Comparison of ENCODE assay signal across 13 cellular contexts in the genomic region with DNA sequence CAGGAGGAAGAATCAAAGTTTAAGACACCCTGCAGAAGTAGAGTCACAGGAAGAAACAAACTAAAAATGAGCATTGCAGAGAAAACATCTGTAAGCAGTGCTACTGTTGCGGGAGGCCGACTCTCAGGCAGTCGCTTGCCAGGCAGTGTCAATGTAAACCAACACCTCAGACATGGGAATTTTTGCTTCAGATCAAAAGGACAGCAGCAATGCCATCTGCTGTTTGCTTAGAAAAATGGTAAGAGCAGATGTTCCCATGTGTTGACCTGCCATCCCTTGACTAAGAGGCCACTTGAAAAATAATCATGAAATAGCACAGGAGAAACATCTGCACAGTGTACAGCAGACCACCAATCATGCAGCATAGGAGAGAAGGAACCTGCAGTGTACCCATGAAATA.
DNase-seq lines count a peak whose midpoint lies in the region; ATAC-seq, FAIRE-seq and TF ChIP-seq lines count a peak whose summit lies in the region.
"Had no signal": no experiment of that assay in that cellular context is flagged by ENCODE, and none has a peak within 500 bp of the region (broad histone marks: within the 10 kb centered on the region; RNA-seq: fewer than 3 reads in every experiment).

No MANE protein-coding gene starts in this region.

- H3K27me3 ChIP-seq in Caco-2 (replicated peaks; ENCODE audit: control insufficient read depth, insufficient read depth, low read length) = no peaks in the 10 kb centered on the region
- H3K27me3 ChIP-seq in bronchial epithelial cell (ENCODE audit: control insufficient read depth, insufficient read depth, low read length) = no peaks in the 10 kb centered on the region
- H3K27me3 ChIP-seq: BLaER1 treated with 17β-estradiol and CSF1 and Interleukin-3, amounts not matched to agents 10 nM and 100 nM; neural progenitor cell had no signal

- no peak overlapping the region for H3K4me3 Mint-ChIP-seq in Caco-2 (ENCODE audit: unreplicated experiment)
- no peak overlapping the region for H3K4me3 Mint-ChIP-seq in stimulated activated memory B cell treated with anti-CD40 and anti-IgM and Interleukin-4, amounts not matched to agents 10 μg/mL and 1 μg/mL and 100 μg/mL, for 72 hours
- H3K4me3 Mint-ChIP-seq: neural progenitor cell; stimulated activated effector memory CD8-positive, alpha-beta T cell treated with anti-CD3 and anti-CD28 coated beads, Interleukin-12 subunit alpha, Interleukin-12 subunit beta, amount 100 ng/mL, for 72 hours had no signal

- FAIRE-seq in bronchial epithelial cell (lab: Jason Lieb, UNC) = no peak
- FAIRE-seq: endothelial cell of umbilical vein, TTC549 had no signal

- intact Hi-C loops in Caco-2 (cut with micrococcal nuclease; ENCODE audit: unreplicated experiment) = no loop called here

- H3K36me3 ChIP-seq in Caco-2 (ENCODE audit: control insufficient read depth, insufficient read depth, low read length) (no peaks in the 10 kb centered on the region), bronchial epithelial cell (ENCODE audit: control insufficient read depth, insufficient read depth, low read length) (no peaks in the 10 kb centered on the region)
- H3K36me3 ChIP-seq: BLaER1 treated with 17β-estradiol and CSF1 and Interleukin-3, amounts not matched to agents 10 nM and 100 nM; neural progenitor cell had no signal

- H3K9me3 ChIP-seq in Caco-2 = 0 out of 2 replicates have a peak, but pooled peaks cover 1% of the 10 kb centered on the region
- H3K9me3 ChIP-seq: BLaER1 treated with 17β-estradiol and CSF1 and Interleukin-3, amounts not matched to agents 10 nM and 100 nM had no signal

- no peak for ATAC-seq in HG03108 (IDR thresholded peaks at IDR 0.05; ENCODE audit: unreplicated experiment)
- no peak for ATAC-seq in GM21528 (IDR thresholded peaks at IDR 0.05; ENCODE audit: low FRiP score, unreplicated experiment)
- no peak for ATAC-seq in stimulated activated memory B cell treated with anti-CD40 and anti-IgM and Interleukin-4, amounts not matched to agents 10 μg/mL and 1 μg/mL and 100 μg/mL, for 72 hours
- ATAC-seq: stimulated activated effector memory CD8-positive, alpha-beta T cell treated with anti-CD3 and anti-CD28 coated beads, Interleukin-12 subunit alpha, Interleukin-12 subunit beta, amount 100 ng/mL, for 72 hours had no signal

- peaks cover 8% of the 10 kb centered on the region for H3K9me3 Mint-ChIP-seq in Caco-2 (ENCODE audit: unreplicated experiment)
- peaks cover 7% of the 10 kb centered on the region for H3K9me3 Mint-ChIP-seq in stimulated activated memory B cell treated with anti-CD40 and anti-IgM and Interleukin-4, amounts not matched to agents 10 μg/mL and 1 μg/mL and 100 μg/mL, for 72 hours
- H3K9me3 Mint-ChIP-seq: neural progenitor cell had no signal

- peak in 1 of 2 experiments; percentile 7 for TF ChIP-seq CTCF in Caco-2 (IDR thresholded peaks at IDR 0.05; ENCODE audit: insufficient read depth in 1 of 2, low read depth in 1 of 2, low read length in 1 of 2, severe bottlenecking in 1 of 2, unreplicated experiment in 1 of 2)
- TF ChIP-seq CTCF in bronchial epithelial cell (IDR thresholded peaks at IDR 0.05; ENCODE audit: insufficient read depth, low read length, severe bottlenecking) = peak; percentile 25

- H3K36me3 Mint-ChIP-seq in Caco-2 (ENCODE audit: insufficient read depth, unreplicated experiment) = peaks cover 10% of the 10 kb centered on the region
- no peaks in the 10 kb centered on the region for H3K36me3 Mint-ChIP-seq in stimulated activated memory B cell treated with anti-CD40 and anti-IgM and Interleukin-4, amounts not matched to agents 10 μg/mL and 1 μg/mL and 100 μg/mL, for 72 hours
- H3K36me3 Mint-ChIP-seq: neural progenitor cell; stimulated activated effector memory CD8-positive, alpha-beta T cell treated with anti-CD3 and anti-CD28 coated beads, Interleukin-12 subunit alpha, Interleukin-12 subunit beta, amount 100 ng/mL, for 72 hours had no signal

- CTCF ChIA-PET in Caco-2 (lab: Charles Lee) = no interaction called here

- peak; percentile 29 to 48 for DNase-seq in Caco-2
- peak; percentile 22 for DNase-seq in HT-29 (ENCODE audit: low spot score)
- peak; percentile 41 for DNase-seq in NCI-H345 (lab: John Stamatoyannopoulos, UW)
- DNase-seq in bronchial epithelial cell (ENCODE audit: low read depth) = peak; percentile 57
- DNase-seq in GM03348 (ENCODE audit: low spot score) = no peak

- peak overlapping the region; percentile 48 for H3K27ac Mint-ChIP-seq in Caco-2 (ENCODE audit: unreplicated experiment)
- H3K27ac Mint-ChIP-seq in stimulated activated memory B cell treated with anti-CD40 and anti-IgM and Interleukin-4, amounts not matched to agents 10 μg/mL and 1 μg/mL and 100 μg/mL, for 72 hours = no peak overlapping the region
- H3K27ac Mint-ChIP-seq: neural progenitor cell; stimulated activated effector memory CD8-positive, alpha-beta T cell treated with anti-CD3 and anti-CD28 coated beads, Interleukin-12 subunit alpha, Interleukin-12 subunit beta, amount 100 ng/mL, for 72 hours had no signal

- no peaks in the 10 kb centered on the region for H3K27me3 Mint-ChIP-seq in Caco-2 (ENCODE audit: insufficient read depth, unreplicated experiment)
- H3K27me3 Mint-ChIP-seq in stimulated activated memory B cell treated with anti-CD40 and anti-IgM and Interleukin-4, amounts not matched to agents 10 μg/mL and 1 μg/mL and 100 μg/mL, for 72 hours = no peaks in the 10 kb centered on the region

- POLR2A ChIA-PET in Caco-2 (lab: Charles Lee) = no interaction called here

- peaks cover 55% of the 10 kb centered on the region for H3K4me1 ChIP-seq in Caco-2
- H3K4me1 ChIP-seq: neural progenitor cell had no signal

- H3K4me1 Mint-ChIP-seq in Caco-2 (ENCODE audit: low read depth, unreplicated experiment) = peaks cover 40% of the 10 kb centered on the region
- no peaks in the 10 kb centered on the region for H3K4me1 Mint-ChIP-seq in stimulated activated memory B cell treated with anti-CD40 and anti-IgM and Interleukin-4, amounts not matched to agents 10 μg/mL and 1 μg/mL and 100 μg/mL, for 72 hours
- H3K4me1 Mint-ChIP-seq: neural progenitor cell; stimulated activated effector memory CD8-positive, alpha-beta T cell treated with anti-CD3 and anti-CD28 coated beads, Interleukin-12 subunit alpha, Interleukin-12 subunit beta, amount 100 ng/mL, for 72 hours had no signal

- BruUV-seq in Caco-2 (replicated peaks; lab: Mats Ljungman, UMichigan) = no TSS peak

- no peak overlapping the region for H3K4me3 ChIP-seq in Caco-2 (ENCODE audit: low read depth, low read length)
- no peak overlapping the region for H3K4me3 ChIP-seq in bronchial epithelial cell (ENCODE audit: low read depth, low read length)
- H3K4me3 ChIP-seq: BLaER1 treated with 17β-estradiol and CSF1 and Interleukin-3, amounts not matched to agents 10 nM and 100 nM; neural progenitor cell had no signal
